23 cellular contexts compared by ENCODE assay signal in genomic region chr9:89813482-89813881, GRCh38.
"Had no signal": no experiment of that assay in that cellular context is flagged by ENCODE, and none has a peak within 500 bp of the region (broad histone marks: within the 10 kb centered on the region; RNA-seq: fewer than 3 reads in every experiment).

No MANE protein-coding gene starts in this region.

- H3K36me3 ChIP-seq: left ventricle myocardium inferior, pancreas, prostate gland, right lobe of liver, suprapubic skin, tibial artery had no signal

- H3K4me3 ChIP-seq: hepatocyte, left ventricle myocardium inferior, lung, mucosa of descending colon, pancreas, prostate gland, right lobe of liver, suprapubic skin, tibial artery had no signal

- H3K4me2 ChIP-seq: hepatocyte had no signal

- H3K9me3 ChIP-seq: left ventricle myocardium inferior, mucosa of descending colon, pancreas, prostate gland, right lobe of liver, suprapubic skin, tibial artery had no signal

- DNase-seq: cerebellar nuclear complex; erythroblast; foreskin keratinocyte; kidney; left cardiac atrium; left ventricle myocardium inferior; mucosa of descending colon; natural killer cell; pancreas; right lobe of liver; stimulated activated CD4-positive, alpha-beta T cell treated with anti-CD3 and anti-CD28 coated beads, Interleukin-4, amount 100 ng/mL, for 1 hour; stimulated activated CD8-positive, alpha-beta memory T cell treated with anti-CD3 and anti-CD28 coated beads, Interleukin-4, amount 100 ng/mL, for 48 hours; stimulated activated naive CD8-positive, alpha-beta T cell treated with anti-CD3 and anti-CD28 coated beads, Interleukin-15, Interleukin-2, amounts not matched to agents 100 U/mL and 50 U/mL, for 24 hours; tibial artery had no signal

- H3K36me3 Mint-ChIP-seq: natural killer cell; stimulated activated effector memory CD8-positive, alpha-beta T cell treated with anti-CD3 and anti-CD28 coated beads, Interleukin-12 subunit alpha, Interleukin-12 subunit beta, amount 100 ng/mL, for 72 hours had no signal

- H3K27ac Mint-ChIP-seq: natural killer cell; stimulated activated effector memory CD8-positive, alpha-beta T cell treated with anti-CD3 and anti-CD28 coated beads, Interleukin-12 subunit alpha, Interleukin-12 subunit beta, amount 100 ng/mL, for 72 hours had no signal

- H2AFZ ChIP-seq: hepatocyte had no signal

- H3K4me3 Mint-ChIP-seq: dendritic cell treated with granulocyte-macrophage colony-stimulating factor and Interleukin-4, amounts not matched to agents 40 ng/mL and 50 ng/mL, for 4 days; natural killer cell; neural crest cell; stimulated activated effector memory CD8-positive, alpha-beta T cell treated with anti-CD3 and anti-CD28 coated beads, Interleukin-12 subunit alpha, Interleukin-12 subunit beta, amount 100 ng/mL, for 72 hours had no signal

- FAIRE-seq: colon, endothelial cell of umbilical vein, kidney, pancreas had no signal

- H3K79me2 ChIP-seq: hepatocyte had no signal

- H3K9me3 Mint-ChIP-seq: dendritic cell treated with granulocyte-macrophage colony-stimulating factor and Interleukin-4, amounts not matched to agents 40 ng/mL and 50 ng/mL, for 4 days; natural killer cell; neural crest cell; stimulated activated effector memory CD8-positive, alpha-beta T cell treated with anti-CD3 and anti-CD28 coated beads, Interleukin-12 subunit alpha, Interleukin-12 subunit beta, amount 100 ng/mL, for 72 hours had no signal

- H3K27ac ChIP-seq: foreskin keratinocyte, hepatocyte, left ventricle myocardium inferior, pancreas, prostate gland, right lobe of liver, suprapubic skin, tibial artery had no signal

- H3K27me3 ChIP-seq: foreskin keratinocyte, hepatocyte, pancreas, right lobe of liver had no signal

- H3K4me1 ChIP-seq: foreskin keratinocyte, pancreas, prostate gland, right lobe of liver had no signal

- ATAC-seq: foreskin keratinocyte; left cardiac atrium; mucosa of descending colon; natural killer cell; pancreas; right lobe of liver; stimulated activated effector memory CD8-positive, alpha-beta T cell treated with anti-CD3 and anti-CD28 coated beads, Interleukin-12 subunit alpha, Interleukin-12 subunit beta, amount 100 ng/mL, for 72 hours; stimulated activated naive CD8-positive, alpha-beta T cell treated with anti-CD3 and anti-CD28 coated beads, Interleukin-15, Interleukin-2, amounts not matched to agents 100 U/mL and 50 U/mL, for 24 hours had no signal

- H3K4me1 Mint-ChIP-seq: natural killer cell had no signal
